Comparison of ENCODE assay signal across 17 cellular contexts in the genomic region with DNA sequence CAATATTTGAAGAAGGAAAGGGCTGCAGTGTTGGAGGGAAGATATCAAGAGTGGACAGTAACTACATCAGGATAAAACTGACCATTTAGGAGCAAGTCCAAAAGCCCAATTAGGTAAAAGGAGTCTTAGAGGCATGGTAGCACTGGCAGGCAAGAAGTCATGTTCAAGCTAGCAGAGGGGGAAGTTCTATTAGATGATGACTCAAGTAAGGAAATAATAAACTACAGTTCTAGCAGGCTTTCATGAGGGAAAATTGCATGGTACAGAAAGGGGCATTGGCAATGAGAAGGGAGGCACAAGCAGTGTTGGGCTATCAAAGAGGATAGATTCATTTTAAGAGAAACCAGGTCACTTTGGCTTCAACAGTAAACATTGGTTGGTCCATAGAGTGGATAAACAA.
DNase-seq lines count a peak whose midpoint lies in the region; ATAC-seq, FAIRE-seq and TF ChIP-seq lines count a peak whose summit lies in the region.
"Had no signal": no experiment of that assay in that cellular context is flagged by ENCODE, and none has a peak within 500 bp of the region (broad histone marks: within the 10 kb centered on the region; RNA-seq: fewer than 3 reads in every experiment).

No MANE protein-coding gene starts in this region.

- no peak overlapping the region for H3K4me3 Mint-ChIP-seq in astrocyte (ENCODE audit: unreplicated experiment)
- H3K4me3 Mint-ChIP-seq in stimulated activated naive CD8-positive, alpha-beta T cell treated with anti-CD3 and anti-CD28 coated beads, Interleukin-15, amount 100 ng/mL, for 72 hours, result no peak overlapping the region
- H3K4me3 Mint-ChIP-seq: CD14-positive monocyte; CD4-positive, alpha-beta memory T cell had no signal

- H3K4me3 ChIP-seq in astrocyte (ENCODE audit: insufficient read depth, low read depth, low read length) (no peak overlapping the region), psoas muscle (no peak overlapping the region)
- H3K4me3 ChIP-seq: BLaER1, GM23248, HAP-1 had no signal

- no peaks in the 10 kb centered on the region for H3K79me2 ChIP-seq in astrocyte (ENCODE audit: insufficient read depth, low read length)

- H3K27me3 ChIP-seq in astrocyte (ENCODE audit: insufficient read depth, low read length), result no peaks in the 10 kb centered on the region
- H3K27me3 ChIP-seq in psoas muscle (ENCODE audit: insufficient read depth in 3 of 3, low read length in 2 of 3), result no peaks in the 10 kb centered on the region
- H3K27me3 ChIP-seq: BLaER1 had no signal

- FAIRE-seq in astrocyte (lab: Jason Lieb, UNC), result no peak
- FAIRE-seq: GM19239 had no signal

- no peaks in the 10 kb centered on the region for H3K36me3 ChIP-seq in astrocyte (ENCODE audit: insufficient read depth, low read length)
- H3K36me3 ChIP-seq in psoas muscle (ENCODE audit: insufficient read depth in 1 of 2, low read depth in 1 of 2), result no peaks in the 10 kb centered on the region
- H3K36me3 ChIP-seq: BLaER1, HAP-1 had no signal

- H3K4me1 ChIP-seq in astrocyte (ENCODE audit: insufficient read depth, low read length) (no peaks in the 10 kb centered on the region), psoas muscle (no peaks in the 10 kb centered on the region)
- H3K4me1 ChIP-seq: BLaER1, HAP-1 had no signal

- DNase-seq in astrocyte (ENCODE audit: low read depth) (no peak), epithelial cell of prostate (ENCODE audit: low read depth, low spot score) (no peak), kidney tubule cell (ENCODE audit: low spot score) (peak; percentile 15), psoas muscle (no peak), inferior parietal cortex (ENCODE audit: extremely low spot score) (no peak)
- no peak for DNase-seq in stimulated activated naive CD8-positive, alpha-beta T cell treated with anti-CD3 and anti-CD28 coated beads, Interleukin-15, amount 100 ng/mL, for 72 hours
- DNase-seq: 8988T; CD4-positive, alpha-beta memory T cell; DMS153; DMS79; GDM1; GM23248 had no signal

- H3K9me3 ChIP-seq in astrocyte (ENCODE audit: insufficient read depth, low read depth, low read length) (no peaks in the 10 kb centered on the region), psoas muscle (no peaks in the 10 kb centered on the region)
- H3K9me3 ChIP-seq: BLaER1, HAP-1 had no signal

- no peaks in the 10 kb centered on the region for H4K20me1 ChIP-seq in astrocyte (ENCODE audit: insufficient read depth, low read length)
- H4K20me1 ChIP-seq: BLaER1 had no signal

- H2AFZ ChIP-seq in astrocyte (ENCODE audit: low read depth, low read length), result peak overlapping the region; percentile 55
- H2AFZ ChIP-seq: GM23248 had no signal

- no peak overlapping the region for H3K27ac ChIP-seq in astrocyte (ENCODE audit: low read depth, low read length)
- H3K27ac ChIP-seq in epithelial cell of prostate, result peak overlapping the region; percentile 1
- H3K27ac ChIP-seq in psoas muscle, result no peak overlapping the region
- H3K27ac ChIP-seq: BLaER1, GM23248 had no signal

- no peak overlapping the region for H3K4me2 ChIP-seq in astrocyte (ENCODE audit: low read length)
- H3K4me2 ChIP-seq: BLaER1 had no signal

- ATAC-seq in GM18868 (IDR thresholded peaks at IDR 0.05; ENCODE audit: unreplicated experiment), result peak; percentile 59
- ATAC-seq in psoas muscle, result no peak
- no peak for ATAC-seq in stimulated activated naive CD8-positive, alpha-beta T cell treated with anti-CD3 and anti-CD28 coated beads, Interleukin-15, amount 100 ng/mL, for 72 hours

- intact Hi-C loops in psoas muscle (cut with DNase I), result no loop called here

- H3K27ac Mint-ChIP-seq in astrocyte (ENCODE audit: unreplicated experiment), result no peak overlapping the region
- no peak overlapping the region for H3K27ac Mint-ChIP-seq in stimulated activated naive CD8-positive, alpha-beta T cell treated with anti-CD3 and anti-CD28 coated beads, Interleukin-15, amount 100 ng/mL, for 72 hours
- H3K27ac Mint-ChIP-seq: CD14-positive monocyte; CD4-positive, alpha-beta memory T cell had no signal

- H3K9ac ChIP-seq in astrocyte (ENCODE audit: low read length), result no peak overlapping the region
- H3K9ac ChIP-seq: BLaER1, GM23248 had no signal

- peaks cover 4% of the 10 kb centered on the region for H3K9me3 Mint-ChIP-seq in astrocyte (ENCODE audit: unreplicated experiment)
- H3K9me3 Mint-ChIP-seq in stimulated activated naive CD8-positive, alpha-beta T cell treated with anti-CD3 and anti-CD28 coated beads, Interleukin-15, amount 100 ng/mL, for 72 hours, result no peaks in the 10 kb centered on the region

- TF ChIP-seq CTCF in astrocyte (IDR thresholded peaks at IDR 0.05; ENCODE audit: insufficient read depth, low read depth, low read length) (no peak), psoas muscle (IDR thresholded peaks at IDR 0.05) (no peak)

- peaks cover 2% of the 10 kb centered on the region for H3K4me1 Mint-ChIP-seq in astrocyte (ENCODE audit: low read depth, unreplicated experiment)
- no peaks in the 10 kb centered on the region for H3K4me1 Mint-ChIP-seq in stimulated activated naive CD8-positive, alpha-beta T cell treated with anti-CD3 and anti-CD28 coated beads, Interleukin-15, amount 100 ng/mL, for 72 hours
- H3K4me1 Mint-ChIP-seq: CD14-positive monocyte; CD4-positive, alpha-beta memory T cell had no signal

- H3K27me3 Mint-ChIP-seq in astrocyte (ENCODE audit: low read depth, unreplicated experiment), result no peaks in the 10 kb centered on the region
- H3K27me3 Mint-ChIP-seq in stimulated activated naive CD8-positive, alpha-beta T cell treated with anti-CD3 and anti-CD28 coated beads, Interleukin-15, amount 100 ng/mL, for 72 hours, result no peaks in the 10 kb centered on the region

- H3K36me3 Mint-ChIP-seq in astrocyte (ENCODE audit: low read depth, unreplicated experiment), result no peaks in the 10 kb centered on the region
- H3K36me3 Mint-ChIP-seq: CD14-positive monocyte; CD4-positive, alpha-beta memory T cell had no signal
